20 cellular contexts compared by ENCODE assay signal in the genomic region with DNA sequence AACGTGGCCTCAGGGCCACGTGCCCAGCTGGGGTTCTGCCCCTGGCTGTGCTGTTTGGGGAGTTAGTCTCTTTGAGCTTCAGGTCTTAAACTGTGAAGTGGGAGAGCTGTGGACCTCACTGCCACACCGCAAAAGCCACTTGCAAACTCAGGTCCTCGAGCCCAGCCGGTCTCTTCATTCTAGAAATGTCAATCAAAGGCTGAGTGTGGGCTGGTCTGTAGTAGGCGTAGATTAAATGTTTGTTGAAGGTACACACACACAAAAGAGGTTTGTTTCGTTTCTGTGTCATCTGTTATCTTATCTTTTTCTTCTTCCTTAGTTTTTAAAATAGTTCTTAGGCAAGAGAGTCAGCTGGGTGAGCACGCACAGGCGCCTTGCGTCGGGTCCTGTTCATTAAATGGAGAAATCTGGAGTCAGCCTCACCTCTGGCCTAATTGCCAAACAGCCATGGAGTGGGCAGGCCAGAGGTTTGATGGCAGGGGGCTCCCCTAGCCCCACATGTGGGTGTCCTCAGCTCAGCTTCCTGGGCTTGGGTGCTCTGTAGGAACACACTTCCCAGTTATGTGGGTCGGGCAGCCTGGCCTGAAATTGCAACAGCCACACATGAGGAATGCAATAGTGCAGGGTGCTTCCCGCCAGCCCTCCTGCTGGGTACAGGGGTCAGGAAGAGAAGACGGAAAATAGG. TPM values are rescaled to one million over a fixed set of nuclear protein-coding genes. Genes with fewer than 3 reads are reported as not detected.
A peak's percentile ranks its signal among the peaks of the same experiment; 100 is the strongest.
DNase-seq lines count a peak whose midpoint lies in the region; ATAC-seq and TF ChIP-seq lines count a peak whose summit lies in the region.
"Had no signal": no experiment of that assay in that cellular context is flagged by ENCODE, and none has a peak within 500 bp of the region (broad histone marks: within the 10 kb centered on the region; RNA-seq: fewer than 3 reads in every experiment).

No MANE protein-coding gene starts in this region.

- H3K27ac ChIP-seq in lower lobe of right lung (no peak overlapping the region), testis (peak overlapping the region; percentile 67 to 80), GM23338 (ENCODE audit: low read depth) (no peak overlapping the region)
- H3K27ac ChIP-seq: epithelial cell of prostate, gastrocnemius medialis, tibial artery had no signal

- peak overlapping the region; percentile 17 for H3K27ac Mint-ChIP-seq in activated naive CD4-positive, alpha-beta T cell treated with anti-CD3 and anti-CD28 coated beads, Interleukin-2, amount 50 U/mL, for 24 hours
- no peak overlapping the region for H3K27ac Mint-ChIP-seq in activated naive CD4-positive, alpha-beta T cell treated with anti-CD3 and anti-CD28 coated beads, Interleukin-2, amount 10 ng/mL, durations not matched to agents 7 days and 5 days
- no peak overlapping the region; the same call in 1 of the 2 replicates for H3K27ac Mint-ChIP-seq in GM23338
- H3K27ac Mint-ChIP-seq: activated naive CD4-positive, alpha-beta T cell treated with anti-CD3 and anti-CD28 coated beads for 36 hours; CD4-positive, alpha-beta T cell; naive B cell; stimulated activated memory B cell treated with anti-CD40 and anti-IgM and Interleukin-4, amounts not matched to agents 10 μg/mL and 1 μg/mL and 100 μg/mL, for 72 hours had no signal

- H3K9me3 ChIP-seq in lower lobe of right lung: no peaks in the 10 kb centered on the region
- H3K9me3 ChIP-seq in testis: no peaks in the 10 kb centered on the region
- no peaks in the 10 kb centered on the region for H3K9me3 ChIP-seq in MG63
- H3K9me3 ChIP-seq: gastrocnemius medialis, tibial artery had no signal

- WGBS in testis, 2 donors: 69% methylated on average over 13 to 14 of the region's 14 CpGs

- no peaks in the 10 kb centered on the region for H3K36me3 Mint-ChIP-seq in activated naive CD4-positive, alpha-beta T cell treated with anti-CD3 and anti-CD28 coated beads, Interleukin-2, amount 50 U/mL, for 24 hours
- no peaks in the 10 kb centered on the region for H3K36me3 Mint-ChIP-seq in activated naive CD4-positive, alpha-beta T cell treated with anti-CD3 and anti-CD28 coated beads, Interleukin-2, amount 10 ng/mL, durations not matched to agents 7 days and 5 days
- H3K36me3 Mint-ChIP-seq in GM23338 (ENCODE audit: low read depth): 0 out of 3 replicates have a peak, but pooled peaks cover 3% of the 10 kb centered on the region
- H3K36me3 Mint-ChIP-seq: naive B cell; stimulated activated memory B cell treated with anti-CD40 and anti-IgM and Interleukin-4, amounts not matched to agents 10 μg/mL and 1 μg/mL and 100 μg/mL, for 72 hours had no signal

- H3K4me3 ChIP-seq in lower lobe of right lung: no peak overlapping the region
- H3K4me3 ChIP-seq in testis: no peak overlapping the region
- H3K4me3 ChIP-seq in GM23338: no peak overlapping the region
- no peak overlapping the region for H3K4me3 ChIP-seq in MG63
- H3K4me3 ChIP-seq: gastrocnemius medialis, tibial artery had no signal

- H3F3A ChIP-seq in GM23338 (replicated peaks; ENCODE audit: low read depth): no peaks in the 10 kb centered on the region

- H3K9me3 Mint-ChIP-seq in activated naive CD4-positive, alpha-beta T cell treated with anti-CD3 and anti-CD28 coated beads, Interleukin-2, amount 50 U/mL, for 24 hours: no peaks in the 10 kb centered on the region
- no peaks in the 10 kb centered on the region for H3K9me3 Mint-ChIP-seq in activated naive CD4-positive, alpha-beta T cell treated with anti-CD3 and anti-CD28 coated beads, Interleukin-2, amount 10 ng/mL, durations not matched to agents 7 days and 5 days
- peaks cover 14% of the 10 kb centered on the region; the same call in 2 of the 3 replicates for H3K9me3 Mint-ChIP-seq in GM23338
- H3K9me3 Mint-ChIP-seq: activated naive CD4-positive, alpha-beta T cell treated with anti-CD3 and anti-CD28 coated beads for 36 hours; CD4-positive, alpha-beta T cell; naive B cell; stimulated activated memory B cell treated with anti-CD40 and anti-IgM and Interleukin-4, amounts not matched to agents 10 μg/mL and 1 μg/mL and 100 μg/mL, for 72 hours had no signal

- H3K9me2 ChIP-seq in GM23338 (ENCODE audit: insufficient read depth): no peaks in the 10 kb centered on the region

- H3K27me3 ChIP-seq in lower lobe of right lung (ENCODE audit: low read depth): peaks cover 3% of the 10 kb centered on the region
- H3K27me3 ChIP-seq in testis: no peaks in the 10 kb centered on the region
- H3K27me3 ChIP-seq in GM23338 (ENCODE audit: insufficient read depth): no peaks in the 10 kb centered on the region
- no peaks in the 10 kb centered on the region for H3K27me3 ChIP-seq in MG63
- H3K27me3 ChIP-seq: gastrocnemius medialis had no signal

- TF ChIP-seq CTCF in lower lobe of right lung (IDR thresholded peaks at IDR 0.05) (no peak), testis (IDR thresholded peaks at IDR 0.05) (no peak), GM23338 (conservative IDR thresholded peaks at IDR 0.05; ENCODE audit: low read depth in 2 of 2) (no peak)

- ATAC-seq in lower lobe of right lung (peak; percentile 70 to 83), GM18907 (IDR thresholded peaks at IDR 0.05; ENCODE audit: unreplicated experiment) (no peak), GM23338 (no peak)
- ATAC-seq: gastrocnemius medialis; stimulated activated memory B cell treated with anti-CD40 and anti-IgM and Interleukin-4, amounts not matched to agents 10 μg/mL and 1 μg/mL and 100 μg/mL, for 72 hours had no signal

- no peak overlapping the region for H3K4me2 ChIP-seq in GM23338

- H3K4me1 Mint-ChIP-seq in activated naive CD4-positive, alpha-beta T cell treated with anti-CD3 and anti-CD28 coated beads, Interleukin-2, amount 50 U/mL, for 24 hours: no peaks in the 10 kb centered on the region
- no peaks in the 10 kb centered on the region for H3K4me1 Mint-ChIP-seq in activated naive CD4-positive, alpha-beta T cell treated with anti-CD3 and anti-CD28 coated beads, Interleukin-2, amount 10 ng/mL, durations not matched to agents 7 days and 5 days
- H3K4me1 Mint-ChIP-seq in GM23338: peaks cover 15% of the 10 kb centered on the region; the same call in 2 of the 3 replicates
- H3K4me1 Mint-ChIP-seq: stimulated activated memory B cell treated with anti-CD40 and anti-IgM and Interleukin-4, amounts not matched to agents 10 μg/mL and 1 μg/mL and 100 μg/mL, for 72 hours had no signal

- no peak overlapping the region for H2AFZ ChIP-seq in GM23338

- H4K20me1 ChIP-seq in GM23338 (replicated peaks; ENCODE audit: insufficient read depth): no peaks in the 10 kb centered on the region

- peaks cover 4% of the 10 kb centered on the region for H3K27me3 Mint-ChIP-seq in activated naive CD4-positive, alpha-beta T cell treated with anti-CD3 and anti-CD28 coated beads, Interleukin-2, amount 50 U/mL, for 24 hours
- no peaks in the 10 kb centered on the region for H3K27me3 Mint-ChIP-seq in activated naive CD4-positive, alpha-beta T cell treated with anti-CD3 and anti-CD28 coated beads, Interleukin-2, amount 10 ng/mL, durations not matched to agents 7 days and 5 days
- H3K27me3 Mint-ChIP-seq in GM23338 (ENCODE audit: insufficient read depth, low read depth, poor library complexity): peaks cover 14% of the 10 kb centered on the region
- H3K27me3 Mint-ChIP-seq: stimulated activated memory B cell treated with anti-CD40 and anti-IgM and Interleukin-4, amounts not matched to agents 10 μg/mL and 1 μg/mL and 100 μg/mL, for 72 hours had no signal

- DNase-seq in activated naive CD4-positive, alpha-beta T cell treated with anti-CD3 and anti-CD28 coated beads, Interleukin-2, amount 10 ng/mL, durations not matched to agents 7 days and 5 days: no peak
- DNase-seq in OCI-M1 (lab: John Stamatoyannopoulos, UW) (peak; percentile 25), lower lobe of right lung (no peak), testis (peak; percentile 79), GM23338 (ENCODE audit: low spot score) (no peak), MG63 (no peak)
- DNase-seq: CD4-positive, alpha-beta T cell; gastrocnemius medialis; MM.1S; naive B cell; NCI-H774; tibial artery had no signal

- TF ChIP-seq POLR2A in testis (IDR thresholded peaks at IDR 0.05): no peak

- CTCF ChIA-PET in activated naive CD4-positive, alpha-beta T cell treated with anti-CD3 and anti-CD28 coated beads, Interleukin-2, amount 10 ng/mL, durations not matched to agents 7 days and 5 days (lab: Charles Lee): no interaction called here

- H3K36me3 ChIP-seq in lower lobe of right lung (no peaks in the 10 kb centered on the region), testis (ENCODE audit: low read depth, missing control alignments) (no peaks in the 10 kb centered on the region), GM23338 (ENCODE audit: insufficient read depth) (no peaks in the 10 kb centered on the region), MG63 (no peaks in the 10 kb centered on the region)
- H3K36me3 ChIP-seq: gastrocnemius medialis, tibial artery had no signal

- H3K4me1 ChIP-seq in lower lobe of right lung (peaks cover 15% of the 10 kb centered on the region), testis (peaks cover 23% of the 10 kb centered on the region), GM23338 (ENCODE audit: insufficient read depth) (peaks cover 1% of the 10 kb centered on the region; the same call in 1 of the 2 replicates)
- H3K4me1 ChIP-seq: gastrocnemius medialis, tibial artery had no signal

- H3K79me2 ChIP-seq in GM23338 (replicated peaks; ENCODE audit: insufficient read depth): no peaks in the 10 kb centered on the region

- no peak overlapping the region for H3K4me3 Mint-ChIP-seq in activated naive CD4-positive, alpha-beta T cell treated with anti-CD3 and anti-CD28 coated beads, Interleukin-2, amount 50 U/mL, for 24 hours
- H3K4me3 Mint-ChIP-seq in activated naive CD4-positive, alpha-beta T cell treated with anti-CD3 and anti-CD28 coated beads, Interleukin-2, amount 10 ng/mL, durations not matched to agents 7 days and 5 days: no peak overlapping the region
- no peak overlapping the region for H3K4me3 Mint-ChIP-seq in GM23338
- H3K4me3 Mint-ChIP-seq: activated naive CD4-positive, alpha-beta T cell treated with anti-CD3 and anti-CD28 coated beads for 36 hours; CD4-positive, alpha-beta T cell; stimulated activated memory B cell treated with anti-CD40 and anti-IgM and Interleukin-4, amounts not matched to agents 10 μg/mL and 1 μg/mL and 100 μg/mL, for 72 hours had no signal

- intact Hi-C loops in lower lobe of right lung (cut with DNase I): no loop called here
- intact Hi-C loops in testis (cut with DNase I; ENCODE audit: low total_unique reads): no loop called here

TF ChIP-seq in GM23338, 12 proteins besides CTCF, POLR2A, EP300 and RAD21 (continues in another document):
- no peak for TF ChIP-seq EZH2phosphoT487 (IDR thresholded peaks at IDR 0.05; ENCODE audit: unreplicated experiment)

RNA-seq across cellular contexts. Expression of a gene that starts 0.8 kb away (rescaled TPM):
- total RNA-seq in lower lobe of right lung (not detected), testis (10 to 100 TPM; 17.5 to 19.0 TPM)
- polyA plus RNA-seq in testis (ENCODE audit: insufficient read depth, low read depth, low replicate concordance) (11.0 TPM), GM23338 (2016; fragmentation: Nextera tagmentation; extraction: Ambion mirVana) (not detected in 2 replicates)
- total RNA-seq in GM23338 (2014; rRNA removed; shearing (Covaris generic)): not detected in 2 replicates
- total RNA-seq in MG63 (2014; rRNA removed; shearing (Covaris generic); ENCODE audit: low replicate concordance): not detected in 2 replicates
- total RNA-seq: A673; activated naive CD4-positive, alpha-beta T cell treated with anti-CD3 and anti-CD28 coated beads for 36 hours; CD4-positive, alpha-beta T cell; Daoy; gastrocnemius medialis; pulmonary artery endothelial cell had no signal

Comparison
In these comparisons a context has a peak if more than half of its experiments do, and no peak if none do; other contexts are left out.
1. DNase-seq: peak in OCI-M1 (single experiment) and testis (single experiment); none in activated naive CD4-positive, alpha-beta T cell treated with anti-CD3 and anti-CD28 coated beads, Interleukin-2, amount 10 ng/mL, durations not matched to agents 7 days and 5 days (single experiment), lower lobe of right lung (single experiment), GM23338 (single experiment) and MG63 (single experiment).
2. ATAC-seq: peak in lower lobe of right lung (2 of 2); none in GM18907 (single experiment) and GM23338 (single experiment).
3. H3K27ac ChIP-seq: peak in testis (2 of 2); none in lower lobe of right lung (single experiment) and GM23338 (single experiment).
4. RNA of a gene that starts 0.8 kb away (total RNA-seq): 17.5 to 19.0 TPM in testis; not detected in lower lobe of right lung (single experiment), not detected in GM23338 and not detected in MG63; every median in the first group is over 10 times any median in the second.